In the genomic region with DNA sequence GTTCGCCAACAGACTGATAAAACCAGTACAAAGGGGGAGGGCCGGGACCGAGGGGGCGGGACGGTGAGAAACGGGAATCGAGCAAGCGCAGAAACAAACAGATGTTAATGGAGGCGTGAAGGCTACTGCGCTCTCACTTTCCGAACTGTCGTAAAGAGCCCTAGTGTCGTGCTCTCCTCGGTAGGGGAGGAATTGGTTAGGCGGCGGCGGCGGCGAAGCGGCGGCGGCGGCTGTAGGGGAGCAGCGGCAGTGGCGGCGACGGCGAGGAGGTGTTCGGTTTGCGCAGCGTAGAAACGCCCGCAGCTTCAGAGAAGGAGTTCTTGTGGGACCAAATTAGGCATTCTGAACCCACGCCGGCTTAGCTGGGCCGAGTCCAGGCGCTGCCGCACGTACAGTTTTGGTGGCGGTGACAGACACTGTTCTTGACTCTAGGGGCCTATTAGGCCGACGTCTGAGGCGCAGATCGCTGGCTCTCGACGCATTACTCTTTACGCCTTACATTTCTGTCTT, we compare ENCODE assay signal across 8 cellular contexts. TPM values are rescaled to one million over a fixed set of nuclear protein-coding genes. Genes with fewer than 3 reads are reported as not detected.
A peak's percentile ranks its signal among the peaks of the same experiment; 100 is the strongest.
DNase-seq lines count a peak whose midpoint lies in the region; ATAC-seq and TF ChIP-seq lines count a peak whose summit lies in the region.

Gene RNF111 (plus strand): TSS at position 163 of the 510 bp plus-strand sequence. CDS start 43,160 bp downstream, outside the sequence.

- H3K27ac ChIP-seq in adrenal gland (peak within 1 kb of the TSS; percentile 73 to 96 (median 81)), heart right ventricle (peak within 1 kb of the TSS; percentile 49 to 96 (median 90)), upper lobe of left lung (peak within 1 kb of the TSS; percentile 91 to 98 (median 92))

- H3K36me3 ChIP-seq in adrenal gland (replicated peaks in 1 of 2): no peaks in the 10 kb centered on the region
- peaks cover 0 to 19% (median 7%) of the 10 kb centered on the region in 9 donors for H3K36me3 ChIP-seq in heart right ventricle
- H3K36me3 ChIP-seq in upper lobe of left lung: peaks cover 0 to 7% (median 0%) of the 10 kb centered on the region in 4 donors

- no peak for TF ChIP-seq EP300 in upper lobe of left lung (IDR thresholded peaks at IDR 0.05)

- WGBS in adrenal gland, 4 donors: 0 to 1% (median 0%) methylated on average over 23 to 47 of the region's 47 CpGs
- WGBS in heart right ventricle, 2 donors: 0 to 1% methylated on average over 47 of the region's 47 CpGs
- 0 to 1% methylated on average over 30 to 47 of the region's 47 CpGs for WGBS in upper lobe of left lung, 2 donors

- DNase-seq in NCI-H146 (lab: John Stamatoyannopoulos, UW) (peak; percentile 88), T-helper 1 cell (peak; percentile 77 to 95 (median 88)), adrenal gland (peak; percentile 88 to 95 (median 92)), heart right ventricle (peak; percentile 84 to 94), posterior cingulate gyrus (peak; percentile 77 to 97 (median 84)), upper lobe of left lung (peak; percentile 93 to 94)

- H3K4me3 ChIP-seq in GM12875 (ENCODE audit: low read depth, low read length): peak within 1 kb of the TSS; percentile 93
- peak within 1 kb of the TSS; percentile 66 to 97 (median 80) for H3K4me3 ChIP-seq in adrenal gland
- H3K4me3 ChIP-seq in heart right ventricle: peak within 1 kb of the TSS; percentile 66 to 98 (median 84)
- peak within 1 kb of the TSS; percentile 68 to 88 (median 84) for H3K4me3 ChIP-seq in upper lobe of left lung

- TF ChIP-seq POLR2A in adrenal gland (IDR thresholded peaks at IDR 0.05): peak; percentile 45 to 89
- TF ChIP-seq POLR2A in upper lobe of left lung (IDR thresholded peaks at IDR 0.05): peak in 3 of 4 donors; percentile 66 to 90 (median 77)

- H3K4me1 ChIP-seq in adrenal gland (replicated peaks in 1 of 2) (peaks cover 8 to 23% of the 10 kb centered on the region in 2 donors), heart right ventricle (peaks cover 0 to 30% (median 19%) of the 10 kb centered on the region in 9 donors), upper lobe of left lung (peaks cover 13 to 29% (median 22%) of the 10 kb centered on the region in 4 donors)

- H3K9me3 ChIP-seq in adrenal gland (replicated peaks in 1 of 3) (no peaks in the 10 kb centered on the region), heart right ventricle (no peaks in the 10 kb centered on the region), upper lobe of left lung (no peaks in the 10 kb centered on the region)

- H3K27me3 ChIP-seq in adrenal gland (no peaks in the 10 kb centered on the region), heart right ventricle (no peaks in the 10 kb centered on the region), upper lobe of left lung (no peaks in the 10 kb centered on the region)

- ATAC-seq in HG02798 (IDR thresholded peaks at IDR 0.05; ENCODE audit: poor library complexity, unreplicated experiment) (peak; percentile 86), heart right ventricle (peak; percentile 95 to 98 (median 98)), upper lobe of left lung (ENCODE audit: low FRiP score in 2 of 2) (peak; percentile 98)

- no peak for TF ChIP-seq CTCF in GM12875 (IDR thresholded peaks at IDR 0.05; ENCODE audit: borderline replicate concordance, insufficient read depth, low read depth, low read length)
- TF ChIP-seq CTCF in adrenal gland (IDR thresholded peaks at IDR 0.05): peak in 1 of 6 experiments; percentile 10
- no peak for TF ChIP-seq CTCF in heart right ventricle (IDR thresholded peaks at IDR 0.05)
- TF ChIP-seq CTCF in upper lobe of left lung (IDR thresholded peaks at IDR 0.05): peak in 1 of 6 experiments; percentile 7

- intact Hi-C loops in adrenal gland (cut with DNase I) (no loop called here), heart right ventricle (cut with DNase I) (loop anchor here in 5 of 10 donors (10.0 kb wide), 4 partner anchors 117 to 507 kb away; partner anchors contain the start of gene CCNB2 (in 2 of the 5)), posterior cingulate gyrus (cut with DNase I) (loop anchor here (2.0 to 10.0 kb wide), 3 partner anchors 55 to 385 kb away; partner anchors contain the start of genes CCNB2, MYO1E and SLTM)

RNA-seq across cellular contexts. Expression of gene RNF111, which starts in this region (rescaled TPM):
- 10 to 100 TPM; 13.8 to 32.9 (median 28.2) TPM for total RNA-seq in adrenal gland
- polyA plus RNA-seq in adrenal gland: 10 to 100 TPM in 1 of 3 donors, 1 to 10 TPM in 2; 5.7 to 41.6 (median 8.3) TPM
- 10 to 100 TPM; 21.2 to 28.7 (median 24.4) TPM for total RNA-seq in heart right ventricle
- polyA plus RNA-seq in heart right ventricle: 1 to 10 TPM; 6.0 to 7.9 TPM
- 10 to 100 TPM; 16.3 to 41.6 (median 31.8) TPM for total RNA-seq in upper lobe of left lung

Comparison
In these comparisons a context has a peak if more than half of its experiments do, and no peak if none do; other contexts are left out.
1. Peak in every context shown above with its lines: DNase-seq, ATAC-seq, H3K4me3 ChIP-seq and H3K27ac ChIP-seq.